ENCODE assay signal across 20 cellular contexts in the genomic region with DNA sequence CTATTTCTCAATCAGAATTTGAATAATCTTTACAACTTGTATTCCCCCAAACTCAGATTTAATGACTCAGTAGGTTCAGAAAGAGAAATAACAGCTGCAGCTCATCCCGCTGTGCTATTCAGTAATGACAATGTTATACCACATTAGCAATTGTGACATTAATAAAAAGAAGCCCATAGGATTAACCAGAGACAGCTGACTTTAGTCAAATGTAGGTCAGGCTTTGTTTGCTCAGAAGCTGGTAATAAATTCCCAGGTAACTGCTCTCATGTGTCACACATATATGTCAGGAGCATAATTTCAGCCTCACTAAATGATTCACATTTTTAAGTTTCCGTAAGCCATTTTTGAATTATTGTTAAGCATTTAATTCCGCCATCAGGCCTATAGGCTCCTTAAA.
"Had no signal": no experiment of that assay in that cellular context is flagged by ENCODE, and none has a peak within 500 bp of the region (broad histone marks: within the 10 kb centered on the region; RNA-seq: fewer than 3 reads in every experiment).

No MANE protein-coding gene starts in this region.

- ATAC-seq: activated CD8-positive, alpha-beta T cell treated with anti-CD3 and anti-CD28 coated beads for 36 hours; activated T-helper 17 cell treated with anti-CD3 and anti-CD28 coated beads, Interleukin-2, amount 50 U/mL, for 72 hours; mucosa of descending colon; naive thymus-derived CD8-positive, alpha-beta T cell; stimulated activated naive CD8-positive, alpha-beta T cell treated with anti-CD3 and anti-CD28 coated beads, Interleukin-15, amount 100 ng/mL, for 72 hours had no signal

- H3K4me3 ChIP-seq: cardiac muscle cell, dorsolateral prefrontal cortex, left lung, mucosa of descending colon, right atrium auricular region, skin epidermis, suprapubic skin, transverse colon, uterus had no signal

- DNase-seq: activated CD4-positive, alpha-beta T cell treated with anti-CD3 and anti-CD28 coated beads for 48 hours; activated CD4-positive, CD25-positive, alpha-beta regulatory T cell; activated CD8-positive, alpha-beta T cell treated with anti-CD3 and anti-CD28 coated beads for 36 hours; activated naive CD4-positive, alpha-beta T cell; activated naive CD8-positive, alpha-beta T cell treated with anti-CD3 and anti-CD28 coated beads for 36 hours; activated T-cell treated with anti-CD3 and anti-CD28 coated beads, Interleukin-2, amount 50 U/mL, for 1 hour; amygdala; dorsolateral prefrontal cortex; left lung; mucosa of descending colon; naive thymus-derived CD8-positive, alpha-beta T cell; stimulated activated CD4-positive, alpha-beta T cell treated with anti-CD3 and anti-CD28 coated beads, Interleukin-2, amount 100 ng/mL, for 48 hours; stimulated activated naive CD8-positive, alpha-beta T cell treated with anti-CD3 and anti-CD28 coated beads, Interleukin-15, amount 100 ng/mL, for 72 hours; transverse colon; uterus had no signal
